Comparison of ENCODE assay signal across 1 cellular context in the genomic region with DNA sequence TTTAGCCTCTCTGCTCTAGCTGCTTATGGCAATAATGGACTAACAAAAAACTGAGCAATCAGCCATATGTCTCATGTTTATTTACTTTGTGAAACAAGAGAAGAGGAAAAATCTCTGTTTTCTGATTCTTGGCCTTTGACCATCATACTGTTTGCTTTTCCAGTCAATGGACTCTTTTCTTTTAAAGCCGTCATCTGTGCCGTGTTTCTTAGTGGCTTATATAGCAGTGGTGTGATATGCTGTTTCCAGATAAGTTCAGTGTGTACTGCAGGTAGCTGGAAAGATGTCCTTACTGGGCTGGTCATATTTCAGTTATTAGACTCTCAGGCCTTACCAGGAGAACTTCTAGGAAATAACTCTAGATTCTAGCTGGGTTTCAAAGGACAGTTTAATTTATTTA.
TF ChIP-seq lines count a peak whose summit lies in the region.

No MANE protein-coding gene starts in this region.

TF ChIP-seq in HEK293, 187 proteins besides CTCF, POLR2A, EP300 and RAD21 (continued from another document):
- TF ChIP-seq ZNF843 (tag by site-specific recombination; IDR thresholded peaks at IDR 0.05) = peak; percentile 75
